ENCODE assay signal across 1 cellular context in genomic region chr17:31513731-31514427, GRCh38.
TF ChIP-seq lines count a peak whose summit lies in the region.

No MANE protein-coding gene starts in this region.

TF ChIP-seq in HepG2, 621 proteins besides CTCF, POLR2A, EP300 and RAD21:
- TF ChIP-seq NFKB2 (CRISPR knock-in tag; IDR thresholded peaks at IDR 0.05; ENCODE audit: borderline replicate concordance): no peak
- TF ChIP-seq ZNF772 (CRISPR knock-in tag; IDR thresholded peaks at IDR 0.05): no peak
- TF ChIP-seq ZNF891 (CRISPR knock-in tag; IDR thresholded peaks at IDR 0.05): no peak
- TF ChIP-seq ZBTB7B (CRISPR knock-in tag; IDR thresholded peaks at IDR 0.05): no peak
- no peak for TF ChIP-seq ZMYM4 (CRISPR knock-in tag; IDR thresholded peaks at IDR 0.05)
